10 cellular contexts compared by ENCODE assay signal in the genomic region with DNA sequence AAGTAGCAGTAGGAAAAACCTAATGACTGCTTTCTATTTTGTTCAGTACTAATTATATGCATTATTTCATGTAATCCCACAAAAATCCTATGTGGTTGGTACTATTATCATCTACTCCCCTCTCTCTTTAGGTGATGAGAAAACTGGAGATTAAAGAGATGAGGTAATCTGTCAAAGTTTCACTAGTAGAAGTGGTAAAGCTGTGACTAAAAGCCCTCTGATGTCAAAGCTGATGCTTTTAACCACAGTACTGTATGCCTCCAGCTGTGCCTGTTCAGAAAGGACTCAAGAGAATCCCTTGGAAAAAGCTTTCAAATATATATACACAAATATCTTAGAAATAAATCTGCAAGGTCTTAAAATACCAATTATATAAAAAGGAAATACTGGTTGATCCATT. TPM values are rescaled to one million over a fixed set of nuclear protein-coding genes. Genes with fewer than 3 reads are reported as not detected.
A peak's percentile ranks its signal among the peaks of the same experiment; 100 is the strongest.
DNase-seq lines count a peak whose midpoint lies in the region; ATAC-seq, FAIRE-seq and TF ChIP-seq lines count a peak whose summit lies in the region.
"Had no signal": no experiment of that assay in that cellular context is flagged by ENCODE, and none has a peak within 500 bp of the region (broad histone marks: within the 10 kb centered on the region; RNA-seq: fewer than 3 reads in every experiment).

No MANE protein-coding gene starts in this region.

- H3K4me3 ChIP-seq in fibroblast of villous mesenchyme (ENCODE audit: low read depth, low read length) = no peak overlapping the region
- H3K4me3 ChIP-seq in adrenal gland = no peak overlapping the region
- H3K4me3 ChIP-seq: esophagus muscularis mucosa, upper lobe of left lung had no signal

- no peaks in the 10 kb centered on the region for H3K27me3 ChIP-seq in adrenal gland
- H3K27me3 ChIP-seq: esophagus muscularis mucosa, upper lobe of left lung had no signal

- ATAC-seq in GM18519 (IDR thresholded peaks at IDR 0.05; ENCODE audit: low FRiP score, unreplicated experiment) (peak; percentile 70), GM21576 (IDR thresholded peaks at IDR 0.05; ENCODE audit: unreplicated experiment) (peak; percentile 52), HG03378 (IDR thresholded peaks at IDR 0.05; ENCODE audit: unreplicated experiment) (peak; percentile 69)

- intact Hi-C loops in adrenal gland (cut with DNase I) = no loop called here

- H3K27ac ChIP-seq in adrenal gland = no peak overlapping the region
- H3K27ac ChIP-seq: esophagus muscularis mucosa, upper lobe of left lung had no signal

- TF ChIP-seq CTCF in fibroblast of villous mesenchyme (IDR thresholded peaks at IDR 0.05; ENCODE audit: insufficient read depth, low read depth, low read length) = no peak
- no peak for TF ChIP-seq CTCF in adrenal gland (IDR thresholded peaks at IDR 0.05)

- H3K9me3 ChIP-seq in adrenal gland (replicated peaks in 1 of 3) = no peaks in the 10 kb centered on the region
- H3K9me3 ChIP-seq: esophagus muscularis mucosa, upper lobe of left lung had no signal

- peaks cover 0 to 30% of the 10 kb centered on the region in 2 donors for H3K36me3 ChIP-seq in adrenal gland (replicated peaks in 1 of 2)

- H3K4me1 ChIP-seq in adrenal gland (replicated peaks in 1 of 2) = no peaks in the 10 kb centered on the region
- H3K4me1 ChIP-seq: upper lobe of left lung had no signal

- DNase-seq in fibroblast of villous mesenchyme (ENCODE audit: low read depth) (peak; percentile 34), RKO (ENCODE audit: low spot score) (no peak), adrenal gland (no peak), HTR-8/SVneo (ENCODE audit: insufficient read length, low spot score) (no peak), KG1 (lab: John Stamatoyannopoulos, UW) (no peak)
- DNase-seq: upper lobe of left lung had no signal

- FAIRE-seq in HTR-8/SVneo (lab: Jason Lieb, UNC) = no peak

- no peak for TF ChIP-seq POLR2A in adrenal gland (IDR thresholded peaks at IDR 0.05)

RNA-seq across cellular contexts. Expression of a gene that starts 38.0 kb away (rescaled TPM):
- 16.4 and 26.3 TPM in 2 replicates for total RNA-seq in fibroblast of villous mesenchyme
- total RNA-seq in adrenal gland = 10 to 100 TPM in 7 of 8 donors, 1 to 10 TPM in 1; 8.0 to 22.7 (median 18.2) TPM
- polyA plus RNA-seq in adrenal gland = 10 to 100 TPM in 2 of 3 donors, 1 to 10 TPM in 1; 7.7 to 15.7 (median 10.9) TPM
